15 cellular contexts compared by ENCODE assay signal in the genomic region with DNA sequence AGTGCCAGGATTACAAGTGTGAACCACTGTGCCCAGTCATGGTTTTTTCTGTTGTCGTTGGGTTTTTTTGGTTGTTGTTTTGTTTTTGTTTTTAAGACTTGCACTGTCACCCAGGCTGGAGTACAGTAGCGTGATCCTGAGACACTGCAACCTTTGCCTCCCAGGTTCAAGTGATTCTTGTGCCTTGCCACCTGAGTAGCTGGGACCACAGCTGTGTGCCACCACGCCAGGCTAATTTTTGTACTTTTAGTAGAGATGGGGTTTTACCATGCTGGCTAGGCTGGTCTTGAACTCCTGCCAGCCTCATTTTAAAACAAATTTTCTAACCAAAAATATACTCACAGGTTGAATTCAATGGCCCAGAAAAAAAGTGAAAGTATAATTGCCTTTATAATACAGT.
DNase-seq lines count a peak whose midpoint lies in the region; ATAC-seq, FAIRE-seq and TF ChIP-seq lines count a peak whose summit lies in the region.
"Had no signal": no experiment of that assay in that cellular context is flagged by ENCODE, and none has a peak within 500 bp of the region (broad histone marks: within the 10 kb centered on the region; RNA-seq: fewer than 3 reads in every experiment).

No MANE protein-coding gene starts in this region.

- no peak overlapping the region for H3K9ac ChIP-seq in Karpas-422 (ENCODE audit: low read length)
- no peak overlapping the region for H3K9ac ChIP-seq in MM.1S (ENCODE audit: low read length)
- H3K9ac ChIP-seq: BLaER1 treated with 17β-estradiol and CSF1 and Interleukin-3, amounts not matched to agents 10 nM and 100 nM had no signal

- DNase-seq in GM18507 (ENCODE audit: extremely low spot score, insufficient read length, low read depth) = no peak
- DNase-seq in Karpas-422 = peak; percentile 86
- no peak for DNase-seq in RPMI8226
- DNase-seq in NCI-H1930 (lab: John Stamatoyannopoulos, UW) = no peak
- no peak for DNase-seq in MM.1S
- no peak for DNase-seq in stomach
- DNase-seq: EL, GOT3, NCI-H2029, NCI-H510A treated with DMSO at 0.1 percent for 48 hours, SJCRH30, SW 1271 had no signal

- H3K79me2 ChIP-seq in Karpas-422 (ENCODE audit: low read length) = no peaks in the 10 kb centered on the region
- H3K79me2 ChIP-seq in MM.1S (ENCODE audit: low read length) = no peaks in the 10 kb centered on the region

- H3K36me3 ChIP-seq in Karpas-422 (ENCODE audit: insufficient read depth, low read length) (no peaks in the 10 kb centered on the region), MM.1S (replicated peaks; ENCODE audit: insufficient read depth, low read length) (no peaks in the 10 kb centered on the region), stomach (no peaks in the 10 kb centered on the region)
- H3K36me3 ChIP-seq: BLaER1 treated with 17β-estradiol and CSF1 and Interleukin-3, amounts not matched to agents 10 nM and 100 nM; SJCRH30 had no signal

- H3K27me3 ChIP-seq in Karpas-422 (ENCODE audit: low read length) (0 out of 2 replicates have a peak, but pooled peaks cover 2% of the 10 kb centered on the region), MM.1S (replicated peaks; ENCODE audit: insufficient read depth, low read length) (no peaks in the 10 kb centered on the region), stomach (no peaks in the 10 kb centered on the region)
- H3K27me3 ChIP-seq: BLaER1 treated with 17β-estradiol and CSF1 and Interleukin-3, amounts not matched to agents 10 nM and 100 nM; SJCRH30 had no signal

- no peaks in the 10 kb centered on the region for H3K9me3 ChIP-seq in Karpas-422 (ENCODE audit: low read length)
- no peaks in the 10 kb centered on the region for H3K9me3 ChIP-seq in MM.1S (replicated peaks; ENCODE audit: insufficient read depth, low read length)
- H3K9me3 ChIP-seq in stomach = no peaks in the 10 kb centered on the region
- H3K9me3 ChIP-seq: SJCRH30 had no signal

- FAIRE-seq in GM18507 (lab: Jason Lieb, UNC) = peak; percentile 21

- H2AFZ ChIP-seq in Karpas-422 (ENCODE audit: low read length) (0 out of 2 replicates have a peak overlapping the region, but pooled peaks have one; percentile 0), MM.1S (ENCODE audit: low read length) (no peak overlapping the region)

- no peaks in the 10 kb centered on the region for H3F3A ChIP-seq in MM.1S (ENCODE audit: insufficient read depth, low read length)

- TF ChIP-seq POLR2A in stomach (IDR thresholded peaks at IDR 0.05) = no peak

- TF ChIP-seq EP300 in stomach (IDR thresholded peaks at IDR 0.05) = no peak

- ATAC-seq in GM21390 (IDR thresholded peaks at IDR 0.05; ENCODE audit: unreplicated experiment) (peak; percentile 27), HG03060 (IDR thresholded peaks at IDR 0.05; ENCODE audit: low read depth, unreplicated experiment) (peak; percentile 28)

- H4K20me1 ChIP-seq in Karpas-422 (ENCODE audit: insufficient read depth, low read depth, low read length) (no peaks in the 10 kb centered on the region), MM.1S (ENCODE audit: insufficient read depth, low read length) (no peaks in the 10 kb centered on the region)
- H4K20me1 ChIP-seq: BLaER1 treated with 17β-estradiol and CSF1 and Interleukin-3, amounts not matched to agents 10 nM and 100 nM had no signal

- H3K4me2 ChIP-seq in Karpas-422 (ENCODE audit: low read depth, low read length, poor library complexity, severe bottlenecking) (peak overlapping the region; percentile 62), MM.1S (ENCODE audit: low read depth, low read length) (no peak overlapping the region)

- TF ChIP-seq CTCF in MM.1S (IDR thresholded peaks at IDR 0.05; ENCODE audit: low read length) (no peak), stomach (IDR thresholded peaks at IDR 0.05) (no peak)

- peaks cover 34% of the 10 kb centered on the region for H3K4me1 ChIP-seq in Karpas-422 (ENCODE audit: low read length)
- H3K4me1 ChIP-seq in MM.1S (ENCODE audit: low read length) = no peaks in the 10 kb centered on the region
- H3K4me1 ChIP-seq in stomach = no peaks in the 10 kb centered on the region
- H3K4me1 ChIP-seq: SJCRH30 had no signal

- no peaks in the 10 kb centered on the region for H3K9me2 ChIP-seq in Karpas-422 (replicated peaks; ENCODE audit: insufficient read depth, low read length)
- no peaks in the 10 kb centered on the region for H3K9me2 ChIP-seq in MM.1S (replicated peaks; ENCODE audit: insufficient read depth, low read length)

- H3K27ac ChIP-seq in Karpas-422 (ENCODE audit: low read length) (peak overlapping the region; percentile 79), MM.1S (ENCODE audit: low read length) (no peak overlapping the region), stomach (no peak overlapping the region)
- H3K27ac ChIP-seq: SJCRH30 had no signal

- WGBS in stomach, 5 donors = 80 to 97% (median 95%) methylated on average over 3 of the region's 3 CpGs

- H3K4me3 ChIP-seq in Karpas-422 (ENCODE audit: low read length) (peak overlapping the region; percentile 39; the same call in 1 of the 2 replicates), MM.1S (ENCODE audit: low read length) (no peak overlapping the region), stomach (no peak overlapping the region)
- H3K4me3 ChIP-seq: BLaER1 treated with 17β-estradiol and CSF1 and Interleukin-3, amounts not matched to agents 10 nM and 100 nM; SJCRH30 had no signal

- intact Hi-C loops in stomach (cut with DNase I; ENCODE audit: low total_unique reads) = no loop called here
